In the genomic region with DNA sequence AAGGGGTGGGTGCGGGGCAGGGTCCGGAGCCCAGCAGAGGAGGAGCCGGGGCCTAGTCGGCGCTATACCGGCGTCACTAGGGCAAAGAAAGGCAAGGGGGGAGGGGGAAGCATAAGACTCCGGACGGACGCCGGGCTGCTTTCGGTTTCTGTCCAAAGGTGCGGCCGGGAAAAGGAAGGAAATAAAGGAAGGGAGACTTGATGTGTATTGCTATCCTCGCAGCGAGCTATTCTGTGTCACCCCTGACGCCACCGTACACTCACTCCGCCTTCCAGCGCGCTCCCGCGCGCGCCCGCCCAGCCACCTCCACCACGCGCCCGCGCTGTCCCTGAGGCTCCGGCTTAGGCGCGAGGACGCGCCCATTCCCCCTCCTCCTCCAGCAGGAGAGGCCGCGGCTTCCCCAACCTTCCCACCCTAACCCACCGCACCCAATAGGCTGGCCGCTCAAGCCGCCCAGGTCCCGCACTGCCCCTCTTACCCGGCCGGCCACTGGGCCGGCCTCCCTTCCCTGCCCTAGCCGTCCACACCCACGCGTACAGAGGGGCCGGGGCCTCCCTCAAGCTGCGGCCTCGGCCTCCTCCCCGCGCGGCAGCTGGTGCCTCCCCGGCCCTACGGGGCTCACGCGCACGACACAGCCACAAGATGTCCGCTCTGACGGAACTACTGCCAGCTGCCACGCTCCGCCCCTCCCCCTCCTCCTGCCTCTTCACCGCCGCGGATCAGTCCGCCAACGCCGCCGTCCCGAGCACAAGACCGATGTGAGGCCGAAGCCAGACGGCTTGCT, we compare ENCODE assay signal across 1 cellular context.
TF ChIP-seq lines count a peak whose summit lies in the region.

A gene (minus strand): TSS at position 662 of the 784 bp plus-strand sequence. CDS start 1,043 bp downstream, outside the sequence.

TF ChIP-seq in GM12878, 131 proteins besides CTCF, POLR2A, EP300 and RAD21 (continued from another document and continues in another):
- TF ChIP-seq, protein P1, sequence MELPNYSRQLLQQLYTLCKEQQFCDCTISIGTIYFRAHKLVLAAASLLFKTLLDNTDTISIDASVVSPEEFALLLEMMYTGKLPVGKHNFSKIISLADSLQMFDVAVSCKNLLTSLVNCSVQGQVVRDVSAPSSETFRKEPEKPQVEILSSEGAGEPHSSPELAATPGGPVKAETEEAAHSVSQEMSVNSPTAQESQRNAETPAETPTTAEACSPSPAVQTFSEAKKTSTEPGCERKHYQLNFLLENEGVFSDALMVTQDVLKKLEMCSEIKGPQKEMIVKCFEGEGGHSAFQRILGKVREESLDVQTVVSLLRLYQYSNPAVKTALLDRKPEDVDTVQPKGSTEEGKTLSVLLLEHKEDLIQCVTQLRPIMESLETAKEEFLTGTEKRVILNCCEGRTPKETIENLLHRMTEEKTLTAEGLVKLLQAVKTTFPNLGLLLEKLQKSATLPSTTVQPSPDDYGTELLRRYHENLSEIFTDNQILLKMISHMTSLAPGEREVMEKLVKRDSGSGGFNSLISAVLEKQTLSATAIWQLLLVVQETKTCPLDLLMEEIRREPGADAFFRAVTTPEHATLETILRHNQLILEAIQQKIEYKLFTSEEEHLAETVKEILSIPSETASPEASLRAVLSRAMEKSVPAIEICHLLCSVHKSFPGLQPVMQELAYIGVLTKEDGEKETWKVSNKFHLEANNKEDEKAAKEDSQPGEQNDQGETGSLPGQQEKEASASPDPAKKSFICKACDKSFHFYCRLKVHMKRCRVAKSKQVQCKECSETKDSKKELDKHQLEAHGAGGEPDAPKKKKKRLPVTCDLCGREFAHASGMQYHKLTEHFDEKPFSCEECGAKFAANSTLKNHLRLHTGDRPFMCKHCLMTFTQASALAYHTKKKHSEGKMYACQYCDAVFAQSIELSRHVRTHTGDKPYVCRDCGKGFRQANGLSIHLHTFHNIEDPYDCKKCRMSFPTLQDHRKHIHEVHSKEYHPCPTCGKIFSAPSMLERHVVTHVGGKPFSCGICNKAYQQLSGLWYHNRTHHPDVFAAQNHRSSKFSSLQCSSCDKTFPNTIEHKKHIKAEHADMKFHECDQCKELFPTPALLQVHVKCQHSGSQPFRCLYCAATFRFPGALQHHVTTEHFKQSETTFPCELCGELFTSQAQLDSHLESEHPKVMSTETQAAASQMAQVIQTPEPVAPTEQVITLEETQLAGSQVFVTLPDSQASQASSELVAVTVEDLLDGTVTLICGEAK (IDR thresholded peaks at IDR 0.05; ENCODE audit: borderline replicate concordance) = no peak
- TF ChIP-seq YBX1 (IDR thresholded peaks at IDR 0.05) (no peak), SIX5 (IDR thresholded peaks at IDR 0.05; ENCODE audit: low read depth, low read length, severe bottlenecking) (peak; percentile 7), CHD2 (IDR thresholded peaks at IDR 0.05; ENCODE audit: borderline replicate concordance, low read depth, low read length) (peak; percentile 91), STAT3 (IDR thresholded peaks at IDR 0.05; ENCODE audit: low read depth, low read length) (no peak), MTA2 (IDR thresholded peaks at IDR 0.05; ENCODE audit: low read depth) (peak; percentile 6; the same call in 1 of the 2 replicates), ZBED1 (IDR thresholded peaks at IDR 0.05; ENCODE audit: borderline replicate concordance) (peak; percentile 76; the same call in 1 of the 2 replicates), CHD4 (IDR thresholded peaks at IDR 0.05) (no peak), MXI1 (IDR thresholded peaks at IDR 0.05; ENCODE audit: low read depth, low read length) (peak; percentile 52; the same call in 1 of the 2 replicates), RCOR1 (conservative IDR thresholded peaks at IDR 0.05; ENCODE audit: low read depth, low read length) (no peak), PAX8 (IDR thresholded peaks at IDR 0.05) (no peak), SREBF2 (IDR thresholded peaks at IDR 0.05; ENCODE audit: low read length) (no peak), RFX5 (IDR thresholded peaks at IDR 0.05; ENCODE audit: low read depth, low read length) (no peak), SPI1 (IDR thresholded peaks at IDR 0.05; ENCODE audit: borderline replicate concordance, insufficient read depth, low read depth, low read length) (0 out of 2 replicates have a peak, but pooled peaks have one; percentile 1), JUNB (IDR thresholded peaks at IDR 0.05) (no peak), FOXM1 (IDR thresholded peaks at IDR 0.05; ENCODE audit: low read depth, low read length) (no peak; the same call in 1 of the 2 replicates), RUNX3 (IDR thresholded peaks at IDR 0.05; ENCODE audit: low read length) (peak; percentile 59), KAT2A (conservative IDR thresholded peaks at IDR 0.05; ENCODE audit: control insufficient read depth, low read depth, low read length) (no peak), EGR1 (IDR thresholded peaks at IDR 0.05; ENCODE audit: borderline replicate concordance in 1 of 2, low read depth in 2 of 2, low read length in 2 of 2) (peak in 1 of 2 experiments; percentile 58; a peak in 2 of 3 replicates), CREM (IDR thresholded peaks at IDR 0.05; ENCODE audit: low read depth) (peak; percentile 82), STAT1 (conservative IDR thresholded peaks at IDR 0.05) (peak; percentile 86; the same call in 1 of the 2 replicates), CBX3 (IDR thresholded peaks at IDR 0.05; ENCODE audit: borderline replicate concordance, low read depth) (no peak), ZSCAN29 (IDR thresholded peaks at IDR 0.05) (no peak), TCF12 (IDR thresholded peaks at IDR 0.05; ENCODE audit: low read depth, low read length) (peak; percentile 94), ASH2L (IDR thresholded peaks at IDR 0.05; ENCODE audit: borderline replicate concordance, low read depth) (no peak; the same call in 1 of the 2 replicates), ZNF384 (IDR thresholded peaks at IDR 0.05; ENCODE audit: borderline replicate concordance, low read depth, low read length) (no peak), POU2F2 (IDR thresholded peaks at IDR 0.05; ENCODE audit: borderline replicate concordance, low read depth, low read length) (peak; percentile 56; the same call in 2 of the 3 replicates), CBFB (IDR thresholded peaks at IDR 0.05; ENCODE audit: low read depth) (no peak), NFIC (IDR thresholded peaks at IDR 0.05; ENCODE audit: low read depth, low read length) (no peak), BCL11A (IDR thresholded peaks at IDR 0.05; ENCODE audit: low read depth, low read length) (no peak), TAF1 (IDR thresholded peaks at IDR 0.05; ENCODE audit: borderline replicate concordance, low read depth, low read length) (peak; percentile 97), RAD51 (IDR thresholded peaks at IDR 0.05) (no peak), ZNF622 (IDR thresholded peaks at IDR 0.05) (no peak), HDAC2 (IDR thresholded peaks at IDR 0.05) (no peak), NR2F1 (conservative IDR thresholded peaks at IDR 0.05) (peak; percentile 68), MTA3 (IDR thresholded peaks at IDR 0.05; ENCODE audit: borderline replicate concordance, low read length) (no peak), NFYA (IDR thresholded peaks at IDR 0.05; ENCODE audit: borderline replicate concordance, low read depth, low read length) (no peak), TCF7 (IDR thresholded peaks at IDR 0.05; ENCODE audit: borderline replicate concordance) (no peak)
- TF ChIP-seq, protein P2, sequence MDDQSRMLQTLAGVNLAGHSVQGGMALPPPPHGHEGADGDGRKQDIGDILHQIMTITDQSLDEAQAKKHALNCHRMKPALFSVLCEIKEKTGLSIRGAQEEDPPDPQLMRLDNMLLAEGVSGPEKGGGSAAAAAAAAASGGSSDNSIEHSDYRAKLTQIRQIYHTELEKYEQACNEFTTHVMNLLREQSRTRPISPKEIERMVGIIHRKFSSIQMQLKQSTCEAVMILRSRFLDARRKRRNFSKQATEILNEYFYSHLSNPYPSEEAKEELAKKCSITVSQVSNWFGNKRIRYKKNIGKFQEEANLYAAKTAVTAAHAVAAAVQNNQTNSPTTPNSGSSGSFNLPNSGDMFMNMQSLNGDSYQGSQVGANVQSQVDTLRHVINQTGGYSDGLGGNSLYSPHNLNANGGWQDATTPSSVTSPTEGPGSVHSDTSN (IDR thresholded peaks at IDR 0.05; ENCODE audit: insufficient replicate concordance, low read depth, low read length) = peak; percentile 81
- TF ChIP-seq, protein P3, sequence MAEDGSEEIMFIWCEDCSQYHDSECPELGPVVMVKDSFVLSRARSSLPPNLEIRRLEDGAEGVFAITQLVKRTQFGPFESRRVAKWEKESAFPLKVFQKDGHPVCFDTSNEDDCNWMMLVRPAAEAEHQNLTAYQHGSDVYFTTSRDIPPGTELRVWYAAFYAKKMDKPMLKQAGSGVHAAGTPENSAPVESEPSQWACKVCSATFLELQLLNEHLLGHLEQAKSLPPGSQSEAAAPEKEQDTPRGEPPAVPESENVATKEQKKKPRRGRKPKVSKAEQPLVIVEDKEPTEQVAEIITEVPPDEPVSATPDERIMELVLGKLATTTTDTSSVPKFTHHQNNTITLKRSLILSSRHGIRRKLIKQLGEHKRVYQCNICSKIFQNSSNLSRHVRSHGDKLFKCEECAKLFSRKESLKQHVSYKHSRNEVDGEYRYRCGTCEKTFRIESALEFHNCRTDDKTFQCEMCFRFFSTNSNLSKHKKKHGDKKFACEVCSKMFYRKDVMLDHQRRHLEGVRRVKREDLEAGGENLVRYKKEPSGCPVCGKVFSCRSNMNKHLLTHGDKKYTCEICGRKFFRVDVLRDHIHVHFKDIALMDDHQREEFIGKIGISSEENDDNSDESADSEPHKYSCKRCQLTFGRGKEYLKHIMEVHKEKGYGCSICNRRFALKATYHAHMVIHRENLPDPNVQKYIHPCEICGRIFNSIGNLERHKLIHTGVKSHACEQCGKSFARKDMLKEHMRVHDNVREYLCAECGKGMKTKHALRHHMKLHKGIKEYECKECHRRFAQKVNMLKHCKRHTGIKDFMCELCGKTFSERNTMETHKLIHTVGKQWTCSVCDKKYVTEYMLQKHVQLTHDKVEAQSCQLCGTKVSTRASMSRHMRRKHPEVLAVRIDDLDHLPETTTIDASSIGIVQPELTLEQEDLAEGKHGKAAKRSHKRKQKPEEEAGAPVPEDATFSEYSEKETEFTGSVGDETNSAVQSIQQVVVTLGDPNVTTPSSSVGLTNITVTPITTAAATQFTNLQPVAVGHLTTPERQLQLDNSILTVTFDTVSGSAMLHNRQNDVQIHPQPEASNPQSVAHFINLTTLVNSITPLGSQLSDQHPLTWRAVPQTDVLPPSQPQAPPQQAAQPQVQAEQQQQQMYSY (CRISPR knock-in tag; IDR thresholded peaks at IDR 0.05) = no peak
- TF ChIP-seq, protein P4, sequence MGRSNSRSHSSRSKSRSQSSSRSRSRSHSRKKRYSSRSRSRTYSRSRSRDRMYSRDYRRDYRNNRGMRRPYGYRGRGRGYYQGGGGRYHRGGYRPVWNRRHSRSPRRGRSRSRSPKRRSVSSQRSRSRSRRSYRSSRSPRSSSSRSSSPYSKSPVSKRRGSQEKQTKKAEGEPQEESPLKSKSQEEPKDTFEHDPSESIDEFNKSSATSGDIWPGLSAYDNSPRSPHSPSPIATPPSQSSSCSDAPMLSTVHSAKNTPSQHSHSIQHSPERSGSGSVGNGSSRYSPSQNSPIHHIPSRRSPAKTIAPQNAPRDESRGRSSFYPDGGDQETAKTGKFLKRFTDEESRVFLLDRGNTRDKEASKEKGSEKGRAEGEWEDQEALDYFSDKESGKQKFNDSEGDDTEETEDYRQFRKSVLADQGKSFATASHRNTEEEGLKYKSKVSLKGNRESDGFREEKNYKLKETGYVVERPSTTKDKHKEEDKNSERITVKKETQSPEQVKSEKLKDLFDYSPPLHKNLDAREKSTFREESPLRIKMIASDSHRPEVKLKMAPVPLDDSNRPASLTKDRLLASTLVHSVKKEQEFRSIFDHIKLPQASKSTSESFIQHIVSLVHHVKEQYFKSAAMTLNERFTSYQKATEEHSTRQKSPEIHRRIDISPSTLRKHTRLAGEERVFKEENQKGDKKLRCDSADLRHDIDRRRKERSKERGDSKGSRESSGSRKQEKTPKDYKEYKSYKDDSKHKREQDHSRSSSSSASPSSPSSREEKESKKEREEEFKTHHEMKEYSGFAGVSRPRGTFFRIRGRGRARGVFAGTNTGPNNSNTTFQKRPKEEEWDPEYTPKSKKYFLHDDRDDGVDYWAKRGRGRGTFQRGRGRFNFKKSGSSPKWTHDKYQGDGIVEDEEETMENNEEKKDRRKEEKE (IDR thresholded peaks at IDR 0.05) = no peak
- TF ChIP-seq, protein P5, sequence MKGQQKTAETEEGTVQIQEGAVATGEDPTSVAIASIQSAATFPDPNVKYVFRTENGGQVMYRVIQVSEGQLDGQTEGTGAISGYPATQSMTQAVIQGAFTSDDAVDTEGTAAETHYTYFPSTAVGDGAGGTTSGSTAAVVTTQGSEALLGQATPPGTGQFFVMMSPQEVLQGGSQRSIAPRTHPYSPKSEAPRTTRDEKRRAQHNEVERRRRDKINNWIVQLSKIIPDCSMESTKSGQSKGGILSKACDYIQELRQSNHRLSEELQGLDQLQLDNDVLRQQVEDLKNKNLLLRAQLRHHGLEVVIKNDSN (IDR thresholded peaks at IDR 0.05; ENCODE audit: borderline replicate concordance, extremely low read length, insufficient read depth, low read depth, low read length) = no peak
- TF ChIP-seq, protein P6, sequence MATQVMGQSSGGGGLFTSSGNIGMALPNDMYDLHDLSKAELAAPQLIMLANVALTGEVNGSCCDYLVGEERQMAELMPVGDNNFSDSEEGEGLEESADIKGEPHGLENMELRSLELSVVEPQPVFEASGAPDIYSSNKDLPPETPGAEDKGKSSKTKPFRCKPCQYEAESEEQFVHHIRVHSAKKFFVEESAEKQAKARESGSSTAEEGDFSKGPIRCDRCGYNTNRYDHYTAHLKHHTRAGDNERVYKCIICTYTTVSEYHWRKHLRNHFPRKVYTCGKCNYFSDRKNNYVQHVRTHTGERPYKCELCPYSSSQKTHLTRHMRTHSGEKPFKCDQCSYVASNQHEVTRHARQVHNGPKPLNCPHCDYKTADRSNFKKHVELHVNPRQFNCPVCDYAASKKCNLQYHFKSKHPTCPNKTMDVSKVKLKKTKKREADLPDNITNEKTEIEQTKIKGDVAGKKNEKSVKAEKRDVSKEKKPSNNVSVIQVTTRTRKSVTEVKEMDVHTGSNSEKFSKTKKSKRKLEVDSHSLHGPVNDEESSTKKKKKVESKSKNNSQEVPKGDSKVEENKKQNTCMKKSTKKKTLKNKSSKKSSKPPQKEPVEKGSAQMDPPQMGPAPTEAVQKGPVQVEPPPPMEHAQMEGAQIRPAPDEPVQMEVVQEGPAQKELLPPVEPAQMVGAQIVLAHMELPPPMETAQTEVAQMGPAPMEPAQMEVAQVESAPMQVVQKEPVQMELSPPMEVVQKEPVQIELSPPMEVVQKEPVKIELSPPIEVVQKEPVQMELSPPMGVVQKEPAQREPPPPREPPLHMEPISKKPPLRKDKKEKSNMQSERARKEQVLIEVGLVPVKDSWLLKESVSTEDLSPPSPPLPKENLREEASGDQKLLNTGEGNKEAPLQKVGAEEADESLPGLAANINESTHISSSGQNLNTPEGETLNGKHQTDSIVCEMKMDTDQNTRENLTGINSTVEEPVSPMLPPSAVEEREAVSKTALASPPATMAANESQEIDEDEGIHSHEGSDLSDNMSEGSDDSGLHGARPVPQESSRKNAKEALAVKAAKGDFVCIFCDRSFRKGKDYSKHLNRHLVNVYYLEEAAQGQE (IDR thresholded peaks at IDR 0.05; ENCODE audit: low read depth, low read length) = no peak
- TF ChIP-seq, protein P7, sequence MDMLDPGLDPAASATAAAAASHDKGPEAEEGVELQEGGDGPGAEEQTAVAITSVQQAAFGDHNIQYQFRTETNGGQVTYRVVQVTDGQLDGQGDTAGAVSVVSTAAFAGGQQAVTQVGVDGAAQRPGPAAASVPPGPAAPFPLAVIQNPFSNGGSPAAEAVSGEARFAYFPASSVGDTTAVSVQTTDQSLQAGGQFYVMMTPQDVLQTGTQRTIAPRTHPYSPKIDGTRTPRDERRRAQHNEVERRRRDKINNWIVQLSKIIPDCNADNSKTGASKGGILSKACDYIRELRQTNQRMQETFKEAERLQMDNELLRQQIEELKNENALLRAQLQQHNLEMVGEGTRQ (IDR thresholded peaks at IDR 0.05; ENCODE audit: borderline replicate concordance, low read depth, low read length) = no peak
